Comparison of ENCODE assay signal across 9 cellular contexts in the genomic region with DNA sequence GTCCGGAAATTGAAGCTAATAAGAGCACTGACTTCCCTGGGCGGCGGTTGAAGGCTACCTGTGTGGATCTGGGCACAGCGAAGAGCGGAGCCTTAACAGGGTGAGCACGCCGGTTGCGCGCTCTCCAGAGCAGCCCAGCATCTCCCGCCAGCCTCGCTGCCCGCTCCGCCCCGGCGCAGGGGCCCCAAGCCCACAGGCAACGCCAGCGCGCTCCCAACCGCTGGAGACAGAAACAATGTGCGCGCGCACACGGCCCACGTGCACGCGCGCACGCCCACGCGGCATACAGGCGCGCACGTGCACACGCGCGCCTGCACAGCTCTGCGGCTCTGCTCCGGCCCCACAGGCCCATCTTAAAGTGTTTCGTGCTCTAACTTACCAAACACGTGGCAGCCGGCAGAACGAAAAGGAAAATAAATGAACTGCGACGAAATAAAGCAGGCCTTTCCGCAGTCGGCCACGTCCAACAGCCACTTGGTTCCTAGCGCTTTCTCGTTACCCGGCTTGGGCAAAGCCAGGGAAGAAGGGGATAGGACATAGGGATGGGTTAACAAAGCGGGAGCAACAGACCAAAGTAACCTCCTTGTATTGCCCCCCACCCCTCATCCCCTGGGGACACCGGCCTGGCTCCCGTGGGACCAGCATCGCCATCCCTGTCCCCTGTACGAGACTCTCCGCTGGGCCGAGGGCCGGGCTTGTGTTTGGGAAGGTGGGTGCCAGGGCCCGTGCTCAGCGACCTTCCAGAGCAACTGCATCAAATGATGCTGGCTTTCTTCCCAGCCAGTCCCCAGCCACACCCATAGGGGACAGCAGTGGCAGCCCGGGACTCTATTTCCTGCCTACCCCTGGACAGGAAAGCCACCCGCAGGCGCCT.
DNase-seq lines count a peak whose midpoint lies in the region; TF ChIP-seq lines count a peak whose summit lies in the region.
"Had no signal": no experiment of that assay in that cellular context is flagged by ENCODE, and none has a peak within 500 bp of the region (broad histone marks: within the 10 kb centered on the region; RNA-seq: fewer than 3 reads in every experiment).

No MANE protein-coding gene starts in this region.

- H3K79me2 ChIP-seq in neural progenitor cell (ENCODE audit: low read depth): no peaks in the 10 kb centered on the region

- peaks cover 25% of the 10 kb centered on the region for H3K4me1 Mint-ChIP-seq in neural progenitor cell

- H3K4me3 Mint-ChIP-seq in neural progenitor cell: peak overlapping the region; percentile 82

- peaks cover 13% of the 10 kb centered on the region for H3F3A ChIP-seq in neural progenitor cell (ENCODE audit: low read depth)

- H3K27ac ChIP-seq in neural progenitor cell: no peak overlapping the region
- H3K27ac ChIP-seq in transverse colon: no peak overlapping the region
- H3K27ac ChIP-seq: 22Rv1 had no signal

- peaks cover 2% of the 10 kb centered on the region for H3K9me3 Mint-ChIP-seq in neural progenitor cell

- 9 to 16% methylated on average over 2 to 63 of the region's 63 CpGs for WGBS in transverse colon (ENCODE audit: low coverage in 1 of 2), 2 donors

- TF ChIP-seq CTCF in NB4 (IDR thresholded peaks at IDR 0.05; ENCODE audit: low read depth, low read length): no peak
- peak; percentile 37 for TF ChIP-seq CTCF in neural progenitor cell (IDR thresholded peaks at IDR 0.05)
- TF ChIP-seq CTCF in transverse colon (IDR thresholded peaks at IDR 0.05): no peak

- H3K4me2 ChIP-seq in neural progenitor cell: peak overlapping the region; percentile 77

- H3K4me3 ChIP-seq in NB4 (ENCODE audit: low read depth, low read length): no peak overlapping the region
- H3K4me3 ChIP-seq in neural progenitor cell: peak overlapping the region; percentile 43
- peak overlapping the region in 3 of 4 donors; percentile 28 to 53 (median 38) for H3K4me3 ChIP-seq in transverse colon

- intact Hi-C loops in transverse colon (cut with DNase I; ENCODE audit: low total_unique reads): no loop called here

- TF ChIP-seq POLR2A in NB4 (IDR thresholded peaks at IDR 0.05; ENCODE audit: extremely low read depth, insufficient read length) (no peak), transverse colon (IDR thresholded peaks at IDR 0.05) (no peak)

- DNase-seq in DMS 273 (lab: John Stamatoyannopoulos, UW; ENCODE audit: unreplicated experiment) (peak; percentile 89), DMS 273 treated with DMSO at 0.1 percent for 48 hours (lab: John Stamatoyannopoulos, UW) (no peak), NB4 (ENCODE audit: low read depth) (peak; percentile 10), germinal center (ENCODE audit: low spot score) (peak; percentile 77), neural progenitor cell (ENCODE audit: low spot score) (peak; percentile 93), transverse colon (peak; percentile 37)
- DNase-seq in activated naive CD4-positive, alpha-beta T cell treated with anti-CD3 and anti-CD28 coated beads, Interleukin-2, amount 50 U/mL, for 16 hours: peak; percentile 39
- no peak for DNase-seq in activated CD4-positive, CD25-positive, alpha-beta regulatory T cell treated with anti-CD3 and anti-CD28 coated beads, Interleukin-2, amount 50 U/mL, for 72 hours

- TF ChIP-seq EP300 in transverse colon (IDR thresholded peaks at IDR 0.05; ENCODE audit: low read depth): no peak

- no peaks in the 10 kb centered on the region for H3K36me3 Mint-ChIP-seq in neural progenitor cell

- H3K27ac Mint-ChIP-seq in neural progenitor cell: no peak overlapping the region

- H3K9me3 ChIP-seq in neural progenitor cell (ENCODE audit: low read depth) (no peaks in the 10 kb centered on the region), transverse colon (no peaks in the 10 kb centered on the region)

- H3K27me3 ChIP-seq in neural progenitor cell (peaks cover 39% of the 10 kb centered on the region), transverse colon (peaks cover 85% of the 10 kb centered on the region)

- no peak overlapping the region for H3K9ac ChIP-seq in neural progenitor cell

- no peaks in the 10 kb centered on the region for H3K27me3 Mint-ChIP-seq in neural progenitor cell (ENCODE audit: insufficient read depth, low read depth)

- H3K4me1 ChIP-seq in neural progenitor cell (no peaks in the 10 kb centered on the region), transverse colon (peaks cover 5 to 16% (median 11%) of the 10 kb centered on the region in 4 donors)

- no peaks in the 10 kb centered on the region for H4K20me1 ChIP-seq in neural progenitor cell (ENCODE audit: low read depth)

- in situ Hi-C loops in transverse colon (cut with MboI; ENCODE audit: low pct_ligation_motif_present in 1 of 4, low pct_unique_long_range_greater_than_20kb in 1 of 4, low sequenced_read_pairs in 3 of 4): no loop called here

- no peaks in the 10 kb centered on the region for H3K36me3 ChIP-seq in neural progenitor cell
- H3K36me3 ChIP-seq in transverse colon: no peaks in the 10 kb centered on the region

- H2AFZ ChIP-seq in neural progenitor cell (replicated peaks): peak overlapping the region; percentile 94

Comparison
In these comparisons a context has a peak if more than half of its experiments do, and no peak if none do; other contexts are left out.
1. DNase-seq: peak in DMS 273 (single experiment), NB4 (single experiment), activated naive CD4-positive, alpha-beta T cell treated with anti-CD3 and anti-CD28 coated beads, Interleukin-2, amount 50 U/mL, for 16 hours (single experiment), germinal center (single experiment), neural progenitor cell (single experiment) and transverse colon (single experiment); none in DMS 273 treated with DMSO at 0.1 percent for 48 hours (single experiment) and activated CD4-positive, CD25-positive, alpha-beta regulatory T cell treated with anti-CD3 and anti-CD28 coated beads, Interleukin-2, amount 50 U/mL, for 72 hours (single experiment).